ENCODE assay signal across 1 cellular context in the genomic region with DNA sequence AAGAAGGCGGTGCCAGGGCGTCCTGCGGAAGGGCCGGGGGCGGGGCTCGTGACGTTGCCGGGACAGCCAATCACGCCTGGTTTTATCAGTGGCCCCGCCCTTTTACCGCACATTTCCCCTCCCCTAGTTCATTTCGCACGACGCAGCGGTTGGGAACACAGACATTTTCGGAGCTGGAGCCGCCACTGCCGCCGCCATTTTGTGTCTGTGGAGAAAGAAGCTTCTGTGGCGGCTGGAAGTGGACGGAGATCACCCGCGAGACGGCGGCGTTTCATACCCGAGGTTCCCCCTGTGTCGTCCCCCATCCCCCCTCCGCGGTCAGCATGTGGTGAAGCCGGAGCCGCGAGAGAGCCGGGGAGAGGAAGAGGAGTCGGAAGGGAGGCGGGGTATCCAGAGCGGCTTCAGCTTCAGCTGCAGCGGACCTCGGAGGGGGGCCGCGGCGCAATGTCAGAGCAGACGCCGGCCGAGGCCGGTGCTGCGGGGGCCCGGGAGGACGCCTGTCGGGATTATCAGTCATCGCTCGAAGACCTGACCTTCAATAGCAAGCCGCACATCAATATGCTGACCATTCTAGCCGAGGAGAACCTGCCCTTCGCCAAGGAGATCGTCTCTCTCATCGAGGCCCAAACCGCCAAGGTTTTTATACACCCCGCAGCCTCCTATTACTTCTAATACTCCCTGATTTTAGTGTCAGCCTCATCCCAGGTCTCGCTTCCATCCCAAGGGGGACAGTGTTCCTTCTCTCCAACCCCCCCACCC.
TF ChIP-seq lines count a peak whose summit lies in the region.

A gene with protein sequence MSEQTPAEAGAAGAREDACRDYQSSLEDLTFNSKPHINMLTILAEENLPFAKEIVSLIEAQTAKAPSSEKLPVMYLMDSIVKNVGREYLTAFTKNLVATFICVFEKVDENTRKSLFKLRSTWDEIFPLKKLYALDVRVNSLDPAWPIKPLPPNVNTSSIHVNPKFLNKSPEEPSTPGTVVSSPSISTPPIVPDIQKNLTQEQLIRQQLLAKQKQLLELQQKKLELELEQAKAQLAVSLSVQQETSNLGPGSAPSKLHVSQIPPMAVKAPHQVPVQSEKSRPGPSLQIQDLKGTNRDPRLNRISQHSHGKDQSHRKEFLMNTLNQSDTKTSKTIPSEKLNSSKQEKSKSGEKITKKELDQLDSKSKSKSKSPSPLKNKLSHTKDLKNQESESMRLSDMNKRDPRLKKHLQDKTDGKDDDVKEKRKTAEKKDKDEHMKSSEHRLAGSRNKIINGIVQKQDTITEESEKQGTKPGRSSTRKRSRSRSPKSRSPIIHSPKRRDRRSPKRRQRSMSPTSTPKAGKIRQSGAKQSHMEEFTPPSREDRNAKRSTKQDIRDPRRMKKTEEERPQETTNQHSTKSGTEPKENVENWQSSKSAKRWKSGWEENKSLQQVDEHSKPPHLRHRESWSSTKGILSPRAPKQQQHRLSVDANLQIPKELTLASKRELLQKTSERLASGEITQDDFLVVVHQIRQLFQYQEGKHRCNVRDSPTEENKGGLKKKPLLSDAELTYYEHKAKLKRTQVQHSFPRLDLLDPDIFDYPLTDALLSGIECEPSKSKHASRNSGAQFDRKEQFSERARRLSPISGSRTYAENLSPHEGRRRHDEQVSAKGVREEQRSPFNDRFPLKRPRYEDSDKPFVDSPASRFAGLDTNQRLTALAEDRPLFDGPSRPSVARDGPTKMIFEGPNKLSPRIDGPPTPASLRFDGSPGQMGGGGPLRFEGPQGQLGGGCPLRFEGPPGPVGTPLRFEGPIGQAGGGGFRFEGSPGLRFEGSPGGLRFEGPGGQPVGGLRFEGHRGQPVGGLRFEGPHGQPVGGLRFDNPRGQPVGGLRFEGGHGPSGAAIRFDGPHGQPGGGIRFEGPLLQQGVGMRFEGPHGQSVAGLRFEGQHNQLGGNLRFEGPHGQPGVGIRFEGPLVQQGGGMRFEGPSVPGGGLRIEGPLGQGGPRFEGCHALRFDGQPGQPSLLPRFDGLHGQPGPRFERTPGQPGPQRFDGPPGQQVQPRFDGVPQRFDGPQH (N-terminal part only) (plus strand): TSS at position 136 of the 759 bp plus-strand sequence. CDS start 309 bp downstream, at position 445.

TF ChIP-seq in K562, 482 proteins besides CTCF, POLR2A, EP300 and RAD21 (continued from another document):
- TF ChIP-seq, protein P1, sequence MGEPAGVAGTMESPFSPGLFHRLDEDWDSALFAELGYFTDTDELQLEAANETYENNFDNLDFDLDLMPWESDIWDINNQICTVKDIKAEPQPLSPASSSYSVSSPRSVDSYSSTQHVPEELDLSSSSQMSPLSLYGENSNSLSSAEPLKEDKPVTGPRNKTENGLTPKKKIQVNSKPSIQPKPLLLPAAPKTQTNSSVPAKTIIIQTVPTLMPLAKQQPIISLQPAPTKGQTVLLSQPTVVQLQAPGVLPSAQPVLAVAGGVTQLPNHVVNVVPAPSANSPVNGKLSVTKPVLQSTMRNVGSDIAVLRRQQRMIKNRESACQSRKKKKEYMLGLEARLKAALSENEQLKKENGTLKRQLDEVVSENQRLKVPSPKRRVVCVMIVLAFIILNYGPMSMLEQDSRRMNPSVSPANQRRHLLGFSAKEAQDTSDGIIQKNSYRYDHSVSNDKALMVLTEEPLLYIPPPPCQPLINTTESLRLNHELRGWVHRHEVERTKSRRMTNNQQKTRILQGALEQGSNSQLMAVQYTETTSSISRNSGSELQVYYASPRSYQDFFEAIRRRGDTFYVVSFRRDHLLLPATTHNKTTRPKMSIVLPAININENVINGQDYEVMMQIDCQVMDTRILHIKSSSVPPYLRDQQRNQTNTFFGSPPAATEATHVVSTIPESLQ (CRISPR knock-in tag; IDR thresholded peaks at IDR 0.05), result 0 out of 2 replicates have a peak, but pooled peaks have one; percentile 33
- TF ChIP-seq DACH1 (IDR thresholded peaks at IDR 0.05; ENCODE audit: partially characterized antibody) (no peak), ZNF347 (CRISPR knock-in tag; IDR thresholded peaks at IDR 0.05; ENCODE audit: low read depth) (no peak), RFX1 (IDR thresholded peaks at IDR 0.05) (no peak), CREM (IDR thresholded peaks at IDR 0.05; ENCODE audit: low read depth) (peak; percentile 13; the same call in 1 of the 2 replicates), TBP (optimal IDR thresholded peaks at IDR 0.05; ENCODE audit: low read depth, low read length) (no peak), ZNF311 (CRISPR knock-in tag; IDR thresholded peaks at IDR 0.05) (no peak), SIN3A (IDR thresholded peaks at IDR 0.05; ENCODE audit: borderline replicate concordance in 2 of 2, control insufficient read depth in 1 of 2, low read depth in 2 of 2, low read length in 2 of 2) (peak; percentile 42 to 81; a peak in 2 of 4 replicates), ZC3H4 (CRISPR knock-in tag; IDR thresholded peaks at IDR 0.05; ENCODE audit: borderline replicate concordance) (0 out of 2 replicates have a peak, but pooled peaks have one; percentile 91), ZNF408 (CRISPR knock-in tag; IDR thresholded peaks at IDR 0.05; ENCODE audit: low read depth) (no peak), YY1 (IDR thresholded peaks at IDR 0.05; ENCODE audit: borderline replicate concordance in 1 of 3, control insufficient read depth in 1 of 3, extremely low read depth in 1 of 3, insufficient read depth in 3 of 3, insufficient read length in 1 of 3, insufficient replicate concordance in 2 of 3, low read depth in 1 of 3, low read length in 2 of 3) (peak; percentile 86 to 97 (median 97)), PHTF2 (CRISPR knock-in tag; IDR thresholded peaks at IDR 0.05) (no peak), HDAC1 (IDR thresholded peaks at IDR 0.05) (peak; percentile 11 to 58; a peak in 3 of 4 replicates), MTA2 (IDR thresholded peaks at IDR 0.05; ENCODE audit: low read depth) (no peak), ZNF717 (CRISPR knock-in tag; IDR thresholded peaks at IDR 0.05) (no peak), TAF15 (IDR thresholded peaks at IDR 0.05; ENCODE audit: low read depth, low read length) (no peak), PYGO2 (tag; IDR thresholded peaks at IDR 0.05) (no peak), LARP7 (IDR thresholded peaks at IDR 0.05) (no peak), FOSL1 (tag; conservative IDR thresholded peaks at IDR 0.05) (no peak), POLR2G (IDR thresholded peaks at IDR 0.05; ENCODE audit: low read depth, low read length) (peak; percentile 100), SETDB1 (IDR thresholded peaks at IDR 0.05; ENCODE audit: low read length) (no peak), PTRF (tag; IDR thresholded peaks at IDR 0.05) (no peak), MEIS2 (IDR thresholded peaks at IDR 0.05; ENCODE audit: partially characterized antibody) (no peak), ZNF23 (CRISPR knock-in tag; IDR thresholded peaks at IDR 0.05) (no peak), JUN (IDR thresholded peaks at IDR 0.05; ENCODE audit: borderline replicate concordance, low read depth, low read length) (0 out of 2 replicates have a peak, but pooled peaks have one; percentile 4), JUN (CRISPR knock-in tag; IDR thresholded peaks at IDR 0.05; ENCODE audit: borderline replicate concordance) (no peak), ZFPM2 (CRISPR knock-in tag; IDR thresholded peaks at IDR 0.05) (no peak), HLTF (IDR thresholded peaks at IDR 0.05) (no peak)
- TF ChIP-seq, protein P2, sequence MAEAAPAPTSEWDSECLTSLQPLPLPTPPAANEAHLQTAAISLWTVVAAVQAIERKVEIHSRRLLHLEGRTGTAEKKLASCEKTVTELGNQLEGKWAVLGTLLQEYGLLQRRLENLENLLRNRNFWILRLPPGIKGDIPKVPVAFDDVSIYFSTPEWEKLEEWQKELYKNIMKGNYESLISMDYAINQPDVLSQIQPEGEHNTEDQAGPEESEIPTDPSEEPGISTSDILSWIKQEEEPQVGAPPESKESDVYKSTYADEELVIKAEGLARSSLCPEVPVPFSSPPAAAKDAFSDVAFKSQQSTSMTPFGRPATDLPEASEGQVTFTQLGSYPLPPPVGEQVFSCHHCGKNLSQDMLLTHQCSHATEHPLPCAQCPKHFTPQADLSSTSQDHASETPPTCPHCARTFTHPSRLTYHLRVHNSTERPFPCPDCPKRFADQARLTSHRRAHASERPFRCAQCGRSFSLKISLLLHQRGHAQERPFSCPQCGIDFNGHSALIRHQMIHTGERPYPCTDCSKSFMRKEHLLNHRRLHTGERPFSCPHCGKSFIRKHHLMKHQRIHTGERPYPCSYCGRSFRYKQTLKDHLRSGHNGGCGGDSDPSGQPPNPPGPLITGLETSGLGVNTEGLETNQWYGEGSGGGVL (CRISPR knock-in tag; IDR thresholded peaks at IDR 0.05), result no peak
- TF ChIP-seq, protein P3, sequence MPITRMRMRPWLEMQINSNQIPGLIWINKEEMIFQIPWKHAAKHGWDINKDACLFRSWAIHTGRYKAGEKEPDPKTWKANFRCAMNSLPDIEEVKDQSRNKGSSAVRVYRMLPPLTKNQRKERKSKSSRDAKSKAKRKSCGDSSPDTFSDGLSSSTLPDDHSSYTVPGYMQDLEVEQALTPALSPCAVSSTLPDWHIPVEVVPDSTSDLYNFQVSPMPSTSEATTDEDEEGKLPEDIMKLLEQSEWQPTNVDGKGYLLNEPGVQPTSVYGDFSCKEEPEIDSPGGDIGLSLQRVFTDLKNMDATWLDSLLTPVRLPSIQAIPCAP (CRISPR knock-in tag; IDR thresholded peaks at IDR 0.05; ENCODE audit: borderline replicate concordance), result no peak
- TF ChIP-seq, protein P4, sequence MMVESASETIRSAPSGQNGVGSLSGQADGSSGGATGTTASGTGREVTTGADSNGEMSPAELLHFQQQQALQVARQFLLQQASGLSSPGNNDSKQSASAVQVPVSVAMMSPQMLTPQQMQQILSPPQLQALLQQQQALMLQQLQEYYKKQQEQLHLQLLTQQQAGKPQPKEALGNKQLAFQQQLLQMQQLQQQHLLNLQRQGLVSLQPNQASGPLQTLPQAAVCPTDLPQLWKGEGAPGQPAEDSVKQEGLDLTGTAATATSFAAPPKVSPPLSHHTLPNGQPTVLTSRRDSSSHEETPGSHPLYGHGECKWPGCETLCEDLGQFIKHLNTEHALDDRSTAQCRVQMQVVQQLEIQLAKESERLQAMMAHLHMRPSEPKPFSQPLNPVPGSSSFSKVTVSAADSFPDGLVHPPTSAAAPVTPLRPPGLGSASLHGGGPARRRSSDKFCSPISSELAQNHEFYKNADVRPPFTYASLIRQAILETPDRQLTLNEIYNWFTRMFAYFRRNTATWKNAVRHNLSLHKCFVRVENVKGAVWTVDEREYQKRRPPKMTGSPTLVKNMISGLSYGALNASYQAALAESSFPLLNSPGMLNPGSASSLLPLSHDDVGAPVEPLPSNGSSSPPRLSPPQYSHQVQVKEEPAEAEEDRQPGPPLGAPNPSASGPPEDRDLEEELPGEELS (CRISPR knock-in tag; IDR thresholded peaks at IDR 0.05; ENCODE audit: borderline replicate concordance), result no peak
- TF ChIP-seq, protein P5, sequence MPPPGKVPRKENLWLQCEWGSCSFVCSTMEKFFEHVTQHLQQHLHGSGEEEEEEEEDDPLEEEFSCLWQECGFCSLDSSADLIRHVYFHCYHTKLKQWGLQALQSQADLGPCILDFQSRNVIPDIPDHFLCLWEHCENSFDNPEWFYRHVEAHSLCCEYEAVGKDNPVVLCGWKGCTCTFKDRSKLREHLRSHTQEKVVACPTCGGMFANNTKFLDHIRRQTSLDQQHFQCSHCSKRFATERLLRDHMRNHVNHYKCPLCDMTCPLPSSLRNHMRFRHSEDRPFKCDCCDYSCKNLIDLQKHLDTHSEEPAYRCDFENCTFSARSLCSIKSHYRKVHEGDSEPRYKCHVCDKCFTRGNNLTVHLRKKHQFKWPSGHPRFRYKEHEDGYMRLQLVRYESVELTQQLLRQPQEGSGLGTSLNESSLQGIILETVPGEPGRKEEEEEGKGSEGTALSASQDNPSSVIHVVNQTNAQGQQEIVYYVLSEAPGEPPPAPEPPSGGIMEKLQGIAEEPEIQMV (tag; conservative IDR thresholded peaks at IDR 0.05; ENCODE audit: low read depth), result no peak
- TF ChIP-seq, protein P6, sequence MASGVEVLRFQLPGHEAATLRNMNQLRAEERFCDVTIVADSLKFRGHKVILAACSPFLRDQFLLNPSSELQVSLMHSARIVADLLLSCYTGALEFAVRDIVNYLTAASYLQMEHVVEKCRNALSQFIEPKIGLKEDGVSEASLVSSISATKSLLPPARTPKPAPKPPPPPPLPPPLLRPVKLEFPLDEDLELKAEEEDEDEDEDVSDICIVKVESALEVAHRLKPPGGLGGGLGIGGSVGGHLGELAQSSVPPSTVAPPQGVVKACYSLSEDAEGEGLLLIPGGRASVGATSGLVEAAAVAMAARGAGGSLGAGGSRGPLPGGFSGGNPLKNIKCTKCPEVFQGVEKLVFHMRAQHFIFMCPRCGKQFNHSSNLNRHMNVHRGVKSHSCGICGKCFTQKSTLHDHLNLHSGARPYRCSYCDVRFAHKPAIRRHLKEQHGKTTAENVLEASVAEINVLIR (CRISPR knock-in tag; IDR thresholded peaks at IDR 0.05), result peak; percentile 69
- TF ChIP-seq, protein P7, sequence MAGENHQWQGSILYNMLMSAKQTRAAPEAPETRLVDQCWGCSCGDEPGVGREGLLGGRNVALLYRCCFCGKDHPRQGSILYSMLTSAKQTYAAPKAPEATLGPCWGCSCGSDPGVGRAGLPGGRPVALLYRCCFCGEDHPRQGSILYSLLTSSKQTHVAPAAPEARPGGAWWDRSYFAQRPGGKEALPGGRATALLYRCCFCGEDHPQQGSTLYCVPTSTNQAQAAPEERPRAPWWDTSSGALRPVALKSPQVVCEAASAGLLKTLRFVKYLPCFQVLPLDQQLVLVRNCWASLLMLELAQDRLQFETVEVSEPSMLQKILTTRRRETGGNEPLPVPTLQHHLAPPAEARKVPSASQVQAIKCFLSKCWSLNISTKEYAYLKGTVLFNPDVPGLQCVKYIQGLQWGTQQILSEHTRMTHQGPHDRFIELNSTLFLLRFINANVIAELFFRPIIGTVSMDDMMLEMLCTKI (IDR thresholded peaks at IDR 0.05; ENCODE audit: partially characterized antibody), result no peak
TF ChIP-seq in K562: peak in this region for 120.
